Comparison of ENCODE assay signal across 8 cellular contexts in genomic region chr19:5154129-5154798, GRCh38.
DNase-seq lines count a peak whose midpoint lies in the region; ATAC-seq and TF ChIP-seq lines count a peak whose summit lies in the region.

No MANE protein-coding gene starts in this region.

- H3K27me3 ChIP-seq in SK-N-SH (ENCODE audit: insufficient read depth) = no peaks in the 10 kb centered on the region

- H3K27me3 Mint-ChIP-seq in naive B cell = no peaks in the 10 kb centered on the region

- peaks cover 0 to 14% of the 10 kb centered on the region in 2 experiments for H3K36me3 ChIP-seq in SK-N-SH (replicated peaks in 1 of 2; ENCODE audit: control insufficient read depth in 1 of 2, insufficient read depth in 2 of 2, low read length in 1 of 2)

- CTCF ChIA-PET in SK-N-SH (lab: Yijun Ruan, JAX) = interaction anchor here (0.7 to 7.2 kb wide), 17 partner anchors 9 to 169 kb away, joined by 3 to 42 read pairs (median 5); no protein-coding TSS in a partner anchor

- peaks cover 11 to 16% (median 15%) of the 10 kb centered on the region in 3 donors for H3K4me1 Mint-ChIP-seq in naive B cell

- DNase-seq in NCI-H510A treated with DMSO at 0.1 percent for 48 hours (lab: John Stamatoyannopoulos, UW) (peak; percentile 23), NCI-H510A (lab: John Stamatoyannopoulos, UW) (no peak), SK-N-SH (peak; percentile 82), cardiac fibroblast (ENCODE audit: low read depth in 2 of 2) (peak; percentile 17 to 22), naive B cell (peak; percentile 56), GF-D8 (lab: John Stamatoyannopoulos, UW) (no peak), NCI-H2171 (lab: John Stamatoyannopoulos, UW) (no peak)

- TF ChIP-seq CTCF in SK-N-SH (IDR thresholded peaks at IDR 0.05) = peak; percentile 56
- TF ChIP-seq CTCF in cardiac fibroblast (IDR thresholded peaks at IDR 0.05; ENCODE audit: low read depth, low read length) = peak; percentile 59

- no peaks in the 10 kb centered on the region for H3K79me2 ChIP-seq in SK-N-SH (ENCODE audit: insufficient read depth)

- no peak for TF ChIP-seq EP300 in SK-N-SH (IDR thresholded peaks at IDR 0.05; ENCODE audit: borderline replicate concordance in 1 of 2, low read depth in 1 of 2, low read length in 1 of 2)

- peaks cover 0 to 8% of the 10 kb centered on the region in 2 donors for H3K36me3 Mint-ChIP-seq in naive B cell

- no peaks in the 10 kb centered on the region for H3F3A ChIP-seq in SK-N-SH (replicated peaks; ENCODE audit: insufficient read depth)

- peak overlapping the region in 3 of 8 donors; percentile 12 to 59 (median 56) for H3K4me3 Mint-ChIP-seq in naive B cell

- peak; percentile 43 for TF ChIP-seq RAD21 in SK-N-SH (IDR thresholded peaks at IDR 0.05; ENCODE audit: low read length)

- H3K4me3 ChIP-seq in SK-N-SH (ENCODE audit: low read depth in 2 of 2, low read length in 1 of 2) (no peak overlapping the region), cardiac fibroblast (replicated peaks in 1 of 2; ENCODE audit: low read depth in 2 of 2, low read length in 2 of 2) (no peak overlapping the region)

- H4K20me1 ChIP-seq in SK-N-SH (ENCODE audit: insufficient read depth) = no peaks in the 10 kb centered on the region

- H3K4me1 ChIP-seq in SK-N-SH (ENCODE audit: control insufficient read depth in 1 of 2, insufficient read depth in 2 of 2, low read depth in 1 of 2, low read length in 1 of 2) = peaks cover 0 to 2% of the 10 kb centered on the region in 2 experiments; a peak in 1 of 4 replicates

- H2AFZ ChIP-seq in SK-N-SH (ENCODE audit: low read depth) = no peak overlapping the region

- H3K9me2 ChIP-seq in SK-N-SH = no peaks in the 10 kb centered on the region

- H3K9me3 ChIP-seq in SK-N-SH = no peaks in the 10 kb centered on the region

- no peak overlapping the region for H3K4me2 ChIP-seq in SK-N-SH

- peak overlapping the region in 5 of 6 donors; percentile 56 to 90 (median 80) for H3K27ac Mint-ChIP-seq in naive B cell

- no peak overlapping the region for H3K27ac ChIP-seq in SK-N-SH (ENCODE audit: low read depth in 2 of 2, low read length in 1 of 2)

- peaks cover 0 to 18% (median 10%) of the 10 kb centered on the region in 7 donors for H3K9me3 Mint-ChIP-seq in naive B cell

- POLR2A ChIA-PET in SK-N-SH (lab: Yijun Ruan, JAX) = no interaction called here

- ATAC-seq in naive B cell (ENCODE audit: low read depth in 2 of 2) (peak; percentile 82), GM21528 (IDR thresholded peaks at IDR 0.05; ENCODE audit: low FRiP score, unreplicated experiment) (no peak)

- WGBS in SK-N-SH (ENCODE audit: low lambda C conversion rate) = 77% methylated on average over 15 of the region's 17 CpGs

- no peak overlapping the region for H3K9ac ChIP-seq in SK-N-SH

TF ChIP-seq in SK-N-SH, 30 proteins besides CTCF, POLR2A, EP300 and RAD21:
- TF ChIP-seq PBX3 (IDR thresholded peaks at IDR 0.05) (no peak), SMC3 (IDR thresholded peaks at IDR 0.05; ENCODE audit: low read depth, low read length) (peak; percentile 40; the same call in 1 of the 2 replicates), NFIC (IDR thresholded peaks at IDR 0.05; ENCODE audit: borderline replicate concordance) (no peak), NRF1 (IDR thresholded peaks at IDR 0.05; ENCODE audit: low read depth, low read length) (no peak), CHD2 (IDR thresholded peaks at IDR 0.05; ENCODE audit: low read length, partially characterized antibody) (no peak), JUND (IDR thresholded peaks at IDR 0.05) (no peak), MAX (IDR thresholded peaks at IDR 0.05; ENCODE audit: low read depth) (no peak)

Comparison
In these comparisons a context has a peak if more than half of its experiments do, and no peak if none do; other contexts are left out.
1. DNase-seq: peak in NCI-H510A treated with DMSO at 0.1 percent for 48 hours (single experiment), SK-N-SH (single experiment), cardiac fibroblast (2 of 2) and naive B cell (single experiment); none in NCI-H510A (single experiment), GF-D8 (single experiment) and NCI-H2171 (single experiment).